ENCODE assay signal across 11 cellular contexts in genomic region chr1:223001653-223002634, GRCh38.
DNase-seq lines count a peak whose midpoint lies in the region; ATAC-seq, FAIRE-seq and TF ChIP-seq lines count a peak whose summit lies in the region.
"Had no signal": no experiment of that assay in that cellular context is flagged by ENCODE, and none has a peak within 500 bp of the region (broad histone marks: within the 10 kb centered on the region; RNA-seq: fewer than 3 reads in every experiment).

No MANE protein-coding gene starts in this region.

- H3K4me1 ChIP-seq in GM23338 (ENCODE audit: insufficient read depth) (peaks cover 11% of the 10 kb centered on the region), mucosa of descending colon (ENCODE audit: low read depth) (peaks cover 8% of the 10 kb centered on the region)

- H4K20me1 ChIP-seq in GM23338 (replicated peaks; ENCODE audit: insufficient read depth) = no peaks in the 10 kb centered on the region

- no peaks in the 10 kb centered on the region for H3K9me3 ChIP-seq in mucosa of descending colon

- no peak overlapping the region for H2AFZ ChIP-seq in GM23338

- H3K36me3 Mint-ChIP-seq in GM23338 (ENCODE audit: low read depth) (peaks cover 25% of the 10 kb centered on the region), glutamatergic neuron (ENCODE audit: unreplicated experiment) (peaks cover 4% of the 10 kb centered on the region)

- FAIRE-seq in GM19239 (lab: Jason Lieb, UNC) = no peak

- no peak overlapping the region for H3K4me2 ChIP-seq in GM23338

- TF ChIP-seq CTCF in GM23338 (conservative IDR thresholded peaks at IDR 0.05; ENCODE audit: low read depth in 2 of 2) = peak; percentile 55 to 79
- no peak for TF ChIP-seq CTCF in mucosa of descending colon (IDR thresholded peaks at IDR 0.05)
- no peak for TF ChIP-seq CTCF in glutamatergic neuron (IDR thresholded peaks at IDR 0.05; ENCODE audit: partially characterized antibody, unreplicated experiment)

- intact Hi-C loops in mucosa of descending colon (cut with DNase I, micrococcal nuclease) = no loop called here

- H3K9me3 Mint-ChIP-seq in GM23338 (no peaks in the 10 kb centered on the region), glutamatergic neuron (ENCODE audit: unreplicated experiment) (no peaks in the 10 kb centered on the region)
- H3K9me3 Mint-ChIP-seq: naive thymus-derived CD8-positive, alpha-beta T cell had no signal

- peaks cover 6% of the 10 kb centered on the region; the same call in 1 of the 2 replicates for H3K27me3 ChIP-seq in GM23338 (ENCODE audit: insufficient read depth)

- no peaks in the 10 kb centered on the region for H3K36me3 ChIP-seq in GM23338 (ENCODE audit: insufficient read depth)
- H3K36me3 ChIP-seq in mucosa of descending colon (ENCODE audit: low read depth) = no peaks in the 10 kb centered on the region

- no peaks in the 10 kb centered on the region for H3K79me2 ChIP-seq in GM23338 (replicated peaks; ENCODE audit: insufficient read depth)

- H3K4me1 Mint-ChIP-seq in GM23338 (peaks cover 23% of the 10 kb centered on the region; the same call in 2 of the 3 replicates), glutamatergic neuron (ENCODE audit: low read depth, unreplicated experiment) (no peaks in the 10 kb centered on the region)
- H3K4me1 Mint-ChIP-seq: naive thymus-derived CD8-positive, alpha-beta T cell had no signal

- ATAC-seq in GM23338 (peak; percentile 79), mucosa of descending colon (peak; percentile 65)
- ATAC-seq: naive thymus-derived CD8-positive, alpha-beta T cell; T-helper 17 cell had no signal

- no peaks in the 10 kb centered on the region for H3F3A ChIP-seq in GM23338 (replicated peaks; ENCODE audit: low read depth)

- no peak overlapping the region for H3K27ac ChIP-seq in GM23338 (ENCODE audit: low read depth)

- no peak overlapping the region for H3K4me3 Mint-ChIP-seq in GM23338
- H3K4me3 Mint-ChIP-seq in glutamatergic neuron (ENCODE audit: unreplicated experiment) = no peak overlapping the region
- H3K4me3 Mint-ChIP-seq: naive thymus-derived CD8-positive, alpha-beta T cell; T-helper 17 cell had no signal

- no peaks in the 10 kb centered on the region for H3K9me2 ChIP-seq in GM23338 (ENCODE audit: insufficient read depth)

- DNase-seq in GM23338 (ENCODE audit: low spot score) (peak; percentile 46), NCI-H2171 (lab: John Stamatoyannopoulos, UW) (peak; percentile 71), dermis blood vessel endothelial cell (peak; percentile 17), mucosa of descending colon (no peak), EL (no peak), glutamatergic neuron (no peak), GM19239 (ENCODE audit: insufficient read length, low spot score) (no peak)
- DNase-seq: activated CD8-positive, alpha-beta memory T cell treated with anti-CD3 and anti-CD28 coated beads, Interleukin-2, amount 50 U/mL, for 4 hours; naive thymus-derived CD8-positive, alpha-beta T cell; NCI-H82; T-helper 17 cell had no signal

- no peaks in the 10 kb centered on the region for H3K27me3 Mint-ChIP-seq in GM23338 (ENCODE audit: insufficient read depth, low read depth, poor library complexity)
- peaks cover 2% of the 10 kb centered on the region for H3K27me3 Mint-ChIP-seq in glutamatergic neuron (ENCODE audit: unreplicated experiment)
- H3K27me3 Mint-ChIP-seq: naive thymus-derived CD8-positive, alpha-beta T cell; T-helper 17 cell had no signal

- no peak overlapping the region for H3K4me3 ChIP-seq in GM23338
- H3K4me3 ChIP-seq in mucosa of descending colon = no peak overlapping the region

- H3K27ac Mint-ChIP-seq in GM23338 (no peak overlapping the region), glutamatergic neuron (ENCODE audit: unreplicated experiment) (no peak overlapping the region)
- H3K27ac Mint-ChIP-seq: naive thymus-derived CD8-positive, alpha-beta T cell; T-helper 17 cell had no signal

TF ChIP-seq in GM23338, 12 proteins besides CTCF, POLR2A, EP300 and RAD21 (continues in another document):
- TF ChIP-seq STAT1 (IDR thresholded peaks at IDR 0.05; ENCODE audit: unreplicated experiment) (no peak), EZH2 (IDR thresholded peaks at IDR 0.05; ENCODE audit: low read depth, unreplicated experiment) (no peak), POLR2AphosphoS5 (IDR thresholded peaks at IDR 0.05; ENCODE audit: low read depth) (no peak), CREB1 (CRISPR knock-in tag; IDR thresholded peaks at IDR 0.05; ENCODE audit: low read depth) (no peak), NANOG (IDR thresholded peaks at IDR 0.05; ENCODE audit: borderline replicate concordance) (no peak), ZNF114 (CRISPR knock-in tag; IDR thresholded peaks at IDR 0.05) (no peak), ETS1 (IDR thresholded peaks at IDR 0.05) (no peak), ZNF331 (CRISPR knock-in tag; IDR thresholded peaks at IDR 0.05; ENCODE audit: low read depth) (no peak), JUNB (IDR thresholded peaks at IDR 0.05; ENCODE audit: unreplicated experiment) (no peak), EZH2phosphoT487 (IDR thresholded peaks at IDR 0.05; ENCODE audit: unreplicated experiment) (no peak)
- TF ChIP-seq, protein P1, sequence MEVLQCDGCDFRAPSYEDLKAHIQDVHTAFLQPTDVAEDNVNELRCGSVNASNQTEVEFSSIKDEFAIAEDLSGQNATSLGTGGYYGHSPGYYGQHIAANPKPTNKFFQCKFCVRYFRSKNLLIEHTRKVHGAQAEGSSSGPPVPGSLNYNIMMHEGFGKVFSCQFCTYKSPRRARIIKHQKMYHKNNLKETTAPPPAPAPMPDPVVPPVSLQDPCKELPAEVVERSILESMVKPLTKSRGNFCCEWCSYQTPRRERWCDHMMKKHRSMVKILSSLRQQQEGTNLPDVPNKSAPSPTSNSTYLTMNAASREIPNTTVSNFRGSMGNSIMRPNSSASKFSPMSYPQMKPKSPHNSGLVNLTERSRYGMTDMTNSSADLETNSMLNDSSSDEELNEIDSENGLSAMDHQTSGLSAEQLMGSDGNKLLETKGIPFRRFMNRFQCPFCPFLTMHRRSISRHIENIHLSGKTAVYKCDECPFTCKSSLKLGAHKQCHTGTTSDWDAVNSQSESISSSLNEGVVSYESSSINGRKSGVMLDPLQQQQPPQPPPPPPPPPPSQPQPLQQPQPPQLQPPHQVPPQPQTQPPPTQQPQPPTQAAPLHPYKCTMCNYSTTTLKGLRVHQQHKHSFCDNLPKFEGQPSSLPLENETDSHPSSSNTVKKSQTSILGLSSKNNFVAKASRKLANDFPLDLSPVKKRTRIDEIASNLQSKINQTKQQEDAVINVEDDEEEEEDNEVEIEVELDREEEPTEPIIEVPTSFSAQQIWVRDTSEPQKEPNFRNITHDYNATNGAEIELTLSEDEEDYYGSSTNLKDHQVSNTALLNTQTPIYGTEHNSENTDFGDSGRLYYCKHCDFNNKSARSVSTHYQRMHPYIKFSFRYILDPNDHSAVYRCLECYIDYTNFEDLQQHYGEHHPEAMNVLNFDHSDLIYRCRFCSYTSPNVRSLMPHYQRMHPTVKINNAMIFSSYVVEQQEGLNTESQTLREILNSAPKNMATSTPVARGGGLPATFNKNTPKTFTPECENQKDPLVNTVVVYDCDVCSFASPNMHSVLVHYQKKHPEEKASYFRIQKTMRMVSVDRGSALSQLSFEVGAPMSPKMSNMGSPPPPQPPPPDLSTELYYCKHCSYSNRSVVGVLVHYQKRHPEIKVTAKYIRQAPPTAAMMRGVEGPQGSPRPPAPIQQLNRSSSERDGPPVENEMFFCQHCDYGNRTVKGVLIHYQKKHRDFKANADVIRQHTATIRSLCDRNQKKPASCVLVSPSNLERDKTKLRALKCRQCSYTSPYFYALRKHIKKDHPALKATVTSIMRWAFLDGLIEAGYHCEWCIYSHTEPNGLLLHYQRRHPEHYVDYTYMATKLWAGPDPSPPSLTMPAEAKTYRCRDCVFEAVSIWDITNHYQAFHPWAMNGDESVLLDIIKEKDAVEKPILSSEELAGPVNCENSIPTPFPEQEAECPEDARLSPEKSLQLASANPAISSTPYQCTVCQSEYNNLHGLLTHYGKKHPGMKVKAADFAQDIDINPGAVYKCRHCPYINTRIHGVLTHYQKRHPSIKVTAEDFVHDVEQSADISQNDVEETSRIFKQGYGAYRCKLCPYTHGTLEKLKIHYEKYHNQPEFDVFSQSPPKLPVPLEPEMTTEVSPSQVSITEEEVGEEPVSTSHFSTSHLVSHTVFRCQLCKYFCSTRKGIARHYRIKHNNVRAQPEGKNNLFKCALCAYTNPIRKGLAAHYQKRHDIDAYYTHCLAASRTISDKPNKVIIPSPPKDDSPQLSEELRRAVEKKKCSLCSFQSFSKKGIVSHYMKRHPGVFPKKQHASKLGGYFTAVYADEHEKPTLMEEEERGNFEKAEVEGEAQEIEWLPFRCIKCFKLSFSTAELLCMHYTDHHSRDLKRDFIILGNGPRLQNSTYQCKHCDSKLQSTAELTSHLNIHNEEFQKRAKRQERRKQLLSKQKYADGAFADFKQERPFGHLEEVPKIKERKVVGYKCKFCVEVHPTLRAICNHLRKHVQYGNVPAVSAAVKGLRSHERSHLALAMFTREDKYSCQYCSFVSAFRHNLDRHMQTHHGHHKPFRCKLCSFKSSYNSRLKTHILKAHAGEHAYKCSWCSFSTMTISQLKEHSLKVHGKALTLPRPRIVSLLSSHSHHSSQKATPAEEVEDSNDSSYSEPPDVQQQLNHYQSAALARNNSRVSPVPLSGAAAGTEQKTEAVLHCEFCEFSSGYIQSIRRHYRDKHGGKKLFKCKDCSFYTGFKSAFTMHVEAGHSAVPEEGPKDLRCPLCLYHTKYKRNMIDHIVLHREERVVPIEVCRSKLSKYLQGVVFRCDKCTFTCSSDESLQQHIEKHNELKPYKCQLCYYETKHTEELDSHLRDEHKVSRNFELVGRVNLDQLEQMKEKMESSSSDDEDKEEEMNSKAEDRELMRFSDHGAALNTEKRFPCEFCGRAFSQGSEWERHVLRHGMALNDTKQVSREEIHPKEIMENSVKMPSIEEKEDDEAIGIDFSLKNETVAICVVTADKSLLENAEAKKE (CRISPR knock-in tag; IDR thresholded peaks at IDR 0.05) = no peak

Comparison
In these comparisons a context has a peak if more than half of its experiments do, and no peak if none do; other contexts are left out.
1. DNase-seq: peak in GM23338 (single experiment), NCI-H2171 (single experiment) and dermis blood vessel endothelial cell (single experiment); none in mucosa of descending colon (0 of 3), EL (single experiment), glutamatergic neuron (single experiment) and GM19239 (single experiment).
2. CTCF ChIP-seq: peak in GM23338 (2 of 2); none in mucosa of descending colon (single experiment) and glutamatergic neuron (single experiment).